25 cellular contexts compared by ENCODE assay signal in the genomic region with DNA sequence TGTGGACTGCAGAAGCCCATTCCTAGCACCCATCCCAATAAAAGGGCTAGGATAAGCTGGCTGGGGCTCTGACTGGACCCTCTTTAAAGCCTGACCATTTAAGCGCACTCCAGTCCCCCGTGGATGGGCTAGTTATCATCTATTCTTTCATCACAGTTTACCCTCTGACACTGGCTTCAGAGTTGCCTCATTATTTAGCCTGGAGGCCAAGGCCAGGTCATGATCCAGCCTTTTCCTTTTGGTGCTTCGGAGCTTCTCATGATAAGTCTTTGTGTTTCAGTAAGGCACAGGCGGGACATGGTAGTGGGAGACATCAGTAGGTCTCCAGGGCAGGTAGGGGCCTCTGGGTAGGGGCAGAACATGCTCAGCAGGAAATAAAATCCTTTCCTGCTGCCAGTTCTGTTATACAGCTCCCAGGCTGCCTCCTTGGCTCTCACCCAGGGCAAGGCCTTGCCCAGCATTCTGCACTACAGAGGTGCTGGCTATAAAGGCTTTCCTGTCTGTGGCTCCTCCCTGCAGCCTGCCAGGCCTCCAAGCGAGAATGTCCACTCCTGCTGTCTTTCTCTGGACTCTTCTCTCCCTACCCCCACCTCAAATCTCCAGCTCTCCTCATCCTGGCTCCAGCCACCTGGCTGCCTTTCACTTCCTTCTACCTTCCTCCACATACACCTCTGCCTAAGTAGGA.
DNase-seq lines count a peak whose midpoint lies in the region; ATAC-seq and TF ChIP-seq lines count a peak whose summit lies in the region.
"Had no signal": no experiment of that assay in that cellular context is flagged by ENCODE, and none has a peak within 500 bp of the region (broad histone marks: within the 10 kb centered on the region; RNA-seq: fewer than 3 reads in every experiment).

No MANE protein-coding gene starts in this region.

- H3K79me2 ChIP-seq in mesendoderm (ENCODE audit: control insufficient read depth, insufficient read depth, low read length), result no peaks in the 10 kb centered on the region

- H3K23ac ChIP-seq in mesendoderm (ENCODE audit: low read length), result no peak overlapping the region

- H2BK15ac ChIP-seq in mesendoderm (replicated peaks; ENCODE audit: low read depth), result no peak overlapping the region

- peak; percentile 58 to 71 (median 67) for ATAC-seq in heart left ventricle
- ATAC-seq: activated CD4-positive, alpha-beta T cell treated with anti-CD3 and anti-CD28 coated beads for 36 hours; naive thymus-derived CD4-positive, alpha-beta T cell; sciatic nerve had no signal

- DNase-seq in DMS53 treated with DMSO at 0.1 percent for 48 hours (lab: John Stamatoyannopoulos, UW; ENCODE audit: unreplicated experiment), result peak; percentile 14
- peak; percentile 89 for DNase-seq in NCI-H69 (lab: John Stamatoyannopoulos, UW)
- peak in 1 of 5 donors; percentile 51 for DNase-seq in heart left ventricle
- DNase-seq in NCI-H187 (lab: John Stamatoyannopoulos, UW), result no peak
- DNase-seq in mesendoderm, result no peak
- DNase-seq in T1000 (lab: John Stamatoyannopoulos, UW), result no peak
- DNase-seq: activated CD4-positive, alpha-beta T cell treated with anti-CD3 and anti-CD28 coated beads for 36 hours; activated naive CD4-positive, alpha-beta T cell treated with anti-CD3 and anti-CD28 coated beads, Interleukin-2, amount 10 ng/mL, durations not matched to agents 7 days and 5 days; anterior cingulate cortex; central memory CD4-positive, alpha-beta T cell; foreskin melanocyte; H7; hippocampal formation; mammary epithelial cell; MM.1S; naive thymus-derived CD4-positive, alpha-beta T cell; NCI-H1436 treated with DMSO at 0.1 percent for 48 hours; NCI-H2171 treated with DMSO at 0.1 percent for 48 hours; NCI-H748 treated with DMSO at 0.1 percent for 48 hours; occipital lobe; SHP77 treated with DMSO at 0.1 percent for 48 hours; SW 1271 had no signal

- H3K36me3 ChIP-seq in heart left ventricle, result no peaks in the 10 kb centered on the region
- no peaks in the 10 kb centered on the region for H3K36me3 ChIP-seq in mucosa of rectum (ENCODE audit: control insufficient read depth in 2 of 2, insufficient read depth in 2 of 2, low read length in 2 of 2)
- H3K36me3 ChIP-seq in mesendoderm (ENCODE audit: control insufficient read depth, insufficient read depth, low read length), result no peaks in the 10 kb centered on the region
- H3K36me3 ChIP-seq: vagina had no signal

- no peak overlapping the region for H2BK120ac ChIP-seq in mesendoderm (ENCODE audit: low read depth, low read length)

- H3K4me2 ChIP-seq in mesendoderm (ENCODE audit: low read length), result no peak overlapping the region

- no peak for TF ChIP-seq POLR2A in heart left ventricle (IDR thresholded peaks at IDR 0.05)

- H3K27me3 ChIP-seq in heart left ventricle (peaks cover 0 to 2% (median 0%) of the 10 kb centered on the region in 9 donors), mucosa of rectum (ENCODE audit: control insufficient read depth in 2 of 2, insufficient read depth in 2 of 2, low read length in 2 of 2) (no peaks in the 10 kb centered on the region), mesendoderm (ENCODE audit: insufficient read depth, low read length, poor library complexity) (no peaks in the 10 kb centered on the region)
- H3K27me3 ChIP-seq: vagina had no signal

- H4K8ac ChIP-seq in mesendoderm (ENCODE audit: low read depth, low read length), result no peak overlapping the region

- H3K4me1 ChIP-seq in heart left ventricle (no peaks in the 10 kb centered on the region), mucosa of rectum (ENCODE audit: control insufficient read depth in 2 of 2, insufficient read depth in 2 of 2, low read length in 2 of 2) (peaks cover 7 to 9% of the 10 kb centered on the region in 2 donors), mesendoderm (ENCODE audit: control insufficient read depth, low read depth, low read length) (no peaks in the 10 kb centered on the region)

- H3K56ac ChIP-seq in mesendoderm (ENCODE audit: low read length), result no peak overlapping the region

- H2AK5ac ChIP-seq in mesendoderm (ENCODE audit: low read length), result no peak overlapping the region

- 58 to 73% (median 63%) methylated on average over 5 of the region's 5 CpGs for WGBS in heart left ventricle, 4 donors
- WGBS in mesendoderm (ENCODE audit: extremely low coverage, insufficient coverage, low lambda C conversion rate), result no CpG with 5 or more reads among the region's 5 CpGs

- no peak overlapping the region for H4K5ac ChIP-seq in mesendoderm (ENCODE audit: low read length)

- no peak overlapping the region for H3K18ac ChIP-seq in mesendoderm (ENCODE audit: low read length)

- H3K4ac ChIP-seq in mesendoderm (ENCODE audit: low read depth, low read length), result no peak overlapping the region

- no peak overlapping the region for H2BK5ac ChIP-seq in mesendoderm (ENCODE audit: low read length)

- H3K79me1 ChIP-seq in mesendoderm (ENCODE audit: low read length), result no peaks in the 10 kb centered on the region

- intact Hi-C loops in heart left ventricle (cut with DNase I), result no loop called here

- H3K4me3 ChIP-seq in heart left ventricle, result no peak overlapping the region
- no peak overlapping the region for H3K4me3 ChIP-seq in mucosa of rectum (ENCODE audit: low read length in 2 of 2)
- H3K4me3 ChIP-seq in mesendoderm (ENCODE audit: low read length), result no peak overlapping the region
- H3K4me3 ChIP-seq: vagina had no signal

- TF ChIP-seq CTCF in heart left ventricle (IDR thresholded peaks at IDR 0.05), result no peak

- H3K9ac ChIP-seq in mucosa of rectum (ENCODE audit: low read depth in 1 of 2, low read length in 2 of 2) (peak overlapping the region in 1 of 2 donors; percentile 11), mesendoderm (ENCODE audit: low read length) (no peak overlapping the region)

- H3K27ac ChIP-seq in heart left ventricle, result no peak overlapping the region
- H3K27ac ChIP-seq in mucosa of rectum (ENCODE audit: low read depth in 2 of 2, low read length in 2 of 2), result peak overlapping the region; percentile 4 to 15
- H3K27ac ChIP-seq in mesendoderm (ENCODE audit: low read depth, low read length), result no peak overlapping the region
- H3K27ac ChIP-seq: vagina had no signal

- H3K9me3 ChIP-seq in heart left ventricle (no peaks in the 10 kb centered on the region), mucosa of rectum (ENCODE audit: control insufficient read depth in 2 of 2, low read length in 2 of 2) (no peaks in the 10 kb centered on the region)
- H3K9me3 ChIP-seq: vagina had no signal

Comparison
In these comparisons a context has a peak if more than half of its experiments do, and no peak if none do; other contexts are left out.
1. DNase-seq: peak in DMS53 treated with DMSO at 0.1 percent for 48 hours (single experiment) and NCI-H69 (single experiment); none in NCI-H187 (0 of 2), mesendoderm (single experiment) and T1000 (single experiment).
2. H3K27ac ChIP-seq: peak in mucosa of rectum (2 of 2); none in heart left ventricle (0 of 12) and mesendoderm (single experiment).